ENCODE assay signal across 20 cellular contexts in genomic region chr3:73412020-73412419, GRCh38.
"Had no signal": no experiment of that assay in that cellular context is flagged by ENCODE, and none has a peak within 500 bp of the region (broad histone marks: within the 10 kb centered on the region; RNA-seq: fewer than 3 reads in every experiment).

No MANE protein-coding gene starts in this region.

- H3K36me3 ChIP-seq: gastrocnemius medialis, neural progenitor cell, right lobe of liver, thyroid gland, vagina had no signal

- H3K27ac ChIP-seq: gastrocnemius medialis, neural progenitor cell, parathyroid adenoma, right lobe of liver, thyroid gland had no signal

- H3K9me3 ChIP-seq: gastrocnemius medialis, right lobe of liver, thyroid gland, vagina had no signal

- FAIRE-seq: keratinocyte had no signal

- H3K4me2 ChIP-seq: neural progenitor cell, smooth muscle cell had no signal

- H3K9ac ChIP-seq: neural progenitor cell, parathyroid adenoma had no signal

- H3K4me1 ChIP-seq: neural progenitor cell, parathyroid adenoma, right lobe of liver, thyroid gland had no signal

- H3K4me3 ChIP-seq: gastrocnemius medialis, lung, neural progenitor cell, right lobe of liver, smooth muscle cell, thyroid gland, vagina had no signal

- DNase-seq: cortex of kidney; foreskin fibroblast; gastrocnemius medialis; head of caudate nucleus; naive B cell; right lobe of liver; stimulated activated CD4-positive, alpha-beta T cell treated with anti-CD3 and anti-CD28 coated beads, Interleukin-12 subunit alpha, Interleukin-12 subunit beta, amount 100 ng/mL, for 4 hours; stimulated activated CD4-positive, alpha-beta T cell treated with anti-CD3 and anti-CD28 coated beads, Interleukin-1b, Interleukin-23, amount 100 ng/mL, for 48 hours; stimulated activated CD4-positive, alpha-beta T cell treated with anti-CD3 and anti-CD28 coated beads, Interleukin-4, amount 100 ng/mL, for 1 hour; stimulated activated CD8-positive, alpha-beta memory T cell treated with anti-CD3 and anti-CD28 coated beads, Interleukin-4, amount 100 ng/mL, for 48 hours; stimulated activated naive CD4-positive, alpha-beta T cell; stimulated activated naive CD8-positive, alpha-beta T cell treated with anti-CD3 and anti-CD28 coated beads, Interleukin-15, amount 100 ng/mL, for 72 hours; thyroid gland; trophoblast cell had no signal

- H3K27me3 ChIP-seq: gastrocnemius medialis, neural progenitor cell, right lobe of liver, thyroid gland, vagina had no signal
